ENCODE assay signal across 5 cellular contexts in the genomic region with DNA sequence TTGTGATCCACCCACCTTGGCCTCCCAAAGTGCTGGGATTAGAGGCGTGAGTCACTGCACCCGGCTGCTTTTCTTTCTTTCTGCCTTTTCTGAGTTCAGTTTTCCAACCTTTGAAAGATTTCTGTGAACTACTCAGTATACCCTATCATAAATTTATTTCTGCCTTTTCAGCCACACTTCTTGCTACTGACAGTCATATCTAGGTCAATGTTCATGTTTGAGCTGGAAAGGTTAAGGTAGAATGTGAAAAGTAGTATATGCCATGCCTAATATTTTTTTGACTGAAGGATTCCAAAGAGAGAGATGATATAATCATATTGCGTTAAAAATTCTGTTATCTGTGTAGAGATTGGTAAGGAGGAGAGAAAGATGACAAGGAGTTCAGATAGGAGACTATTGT.
"Had no signal": no experiment of that assay in that cellular context is flagged by ENCODE, and none has a peak within 500 bp of the region (broad histone marks: within the 10 kb centered on the region; RNA-seq: fewer than 3 reads in every experiment).

No MANE protein-coding gene starts in this region.

- ATAC-seq: HepG2, K562 had no signal

- DNase-seq: IMR-90, KBM-7, KG1 had no signal
